ENCODE assay signal across 8 cellular contexts in genomic region chr2:69742170-69742952, GRCh38. TPM values are rescaled to one million over a fixed set of nuclear protein-coding genes. Genes with fewer than 3 reads are reported as not detected.
DNase-seq lines count a peak whose midpoint lies in the region; ATAC-seq and TF ChIP-seq lines count a peak whose summit lies in the region.

No MANE protein-coding gene starts in this region.

- H3K9me3 Mint-ChIP-seq in neural crest cell = no peaks in the 10 kb centered on the region

- 6% methylated on average over 41 of the region's 41 CpGs for WGBS in esophagus, 2 donors

- H3K4me3 ChIP-seq in RWPE2 (ENCODE audit: severe bottlenecking) (peak overlapping the region; percentile 76), esophagus (ENCODE audit: low read depth in 1 of 2, low read length in 2 of 2) (peak overlapping the region; percentile 75 to 89)

- H3K27me3 ChIP-seq in RWPE2 (ENCODE audit: insufficient read depth, poor library complexity, severe bottlenecking) = no peaks in the 10 kb centered on the region
- no peaks in the 10 kb centered on the region for H3K27me3 ChIP-seq in esophagus (ENCODE audit: control insufficient read depth in 1 of 2, insufficient read depth in 2 of 2, low read length in 2 of 2)

- H3K4me3 Mint-ChIP-seq in neural crest cell = peak overlapping the region; percentile 84

- H3K9me3 ChIP-seq in RWPE2 (ENCODE audit: severe bottlenecking) = no peaks in the 10 kb centered on the region
- H3K9me3 ChIP-seq in esophagus (ENCODE audit: control insufficient read depth in 2 of 2, insufficient read depth in 1 of 2, low read depth in 1 of 2, low read length in 1 of 2) = no peaks in the 10 kb centered on the region

- TF ChIP-seq CTCF in RWPE2 (IDR thresholded peaks at IDR 0.05; ENCODE audit: poor library complexity, severe bottlenecking) (no peak), neural crest cell (conservative IDR thresholded peaks at IDR 0.05) (no peak)

- no peaks in the 10 kb centered on the region for H3K36me3 ChIP-seq in RWPE2 (ENCODE audit: low read depth)
- H3K36me3 ChIP-seq in esophagus (ENCODE audit: control insufficient read depth in 2 of 2, insufficient read depth in 2 of 2, low read length in 1 of 2) = no peaks in the 10 kb centered on the region

- H3K27ac Mint-ChIP-seq in neural crest cell (ENCODE audit: unreplicated experiment) = no peak overlapping the region

- H3K27ac ChIP-seq in RWPE2 (ENCODE audit: poor library complexity, severe bottlenecking) (peak overlapping the region; percentile 86), esophagus (ENCODE audit: low read depth in 2 of 2, low read length in 1 of 2) (peak overlapping the region; percentile 93 to 95)

- ATAC-seq in GM18508 (IDR thresholded peaks at IDR 0.05; ENCODE audit: insufficient read depth, unreplicated experiment) = peak; percentile 9
- ATAC-seq in HG02642 (IDR thresholded peaks at IDR 0.05; ENCODE audit: poor library complexity, unreplicated experiment) = peak; percentile 41
- ATAC-seq in RWPE2 (ENCODE audit: low read depth) = peak; percentile 34
- ATAC-seq in sciatic nerve = no peak
- ATAC-seq in GM19351 (IDR thresholded peaks at IDR 0.05; ENCODE audit: unreplicated experiment) = no peak

- no peaks in the 10 kb centered on the region for H3K36me3 Mint-ChIP-seq in neural crest cell (ENCODE audit: low read depth)

- peaks cover 6% of the 10 kb centered on the region for H3K4me1 ChIP-seq in RWPE2 (ENCODE audit: insufficient read depth, poor library complexity, severe bottlenecking)
- H3K4me1 ChIP-seq in esophagus (ENCODE audit: control insufficient read depth in 2 of 2, insufficient read depth in 2 of 2, low read length in 1 of 2) = no peaks in the 10 kb centered on the region

- intact Hi-C loops in sciatic nerve (cut with DNase I) = no loop called here

- no peak for DNase-seq in RWPE2 (ENCODE audit: low spot score)
- DNase-seq in neural crest cell (ENCODE audit: low read depth, low spot score) = no peak
- DNase-seq in sciatic nerve (ENCODE audit: low spot score) = no peak
- no peak for DNase-seq in ureter (ENCODE audit: low spot score)

- H3K4me1 Mint-ChIP-seq in neural crest cell = peaks cover 10% of the 10 kb centered on the region

- peaks cover 46% of the 10 kb centered on the region for H3K27me3 Mint-ChIP-seq in neural crest cell (ENCODE audit: low read depth)

RNA-seq across cellular contexts. Expression of gene ANXA4, which starts 0.4 kb away (rescaled TPM):
- 10 to 100 TPM; 25.7 to 57.0 TPM for polyA plus RNA-seq in esophagus
- 4.9 and 6.6 TPM in 2 replicates for total RNA-seq in neural crest cell
- 117 TPM for total RNA-seq in sciatic nerve
- 169 TPM for total RNA-seq in ureter

Comparison
In these comparisons a context has a peak if more than half of its experiments do, and no peak if none do; other contexts are left out.
1. ATAC-seq: peak in GM18508 (single experiment), HG02642 (single experiment) and RWPE2 (single experiment); none in sciatic nerve (single experiment) and GM19351 (single experiment).
2. RNA of gene ANXA4, which starts 0.4 kb away (total RNA-seq): 169 TPM in ureter (single experiment) and 117 TPM in sciatic nerve (single experiment); 4.9 to 6.6 TPM in neural crest cell; every median in the first group is over 10 times any median in the second.